8 cellular contexts compared by ENCODE assay signal in the genomic region with DNA sequence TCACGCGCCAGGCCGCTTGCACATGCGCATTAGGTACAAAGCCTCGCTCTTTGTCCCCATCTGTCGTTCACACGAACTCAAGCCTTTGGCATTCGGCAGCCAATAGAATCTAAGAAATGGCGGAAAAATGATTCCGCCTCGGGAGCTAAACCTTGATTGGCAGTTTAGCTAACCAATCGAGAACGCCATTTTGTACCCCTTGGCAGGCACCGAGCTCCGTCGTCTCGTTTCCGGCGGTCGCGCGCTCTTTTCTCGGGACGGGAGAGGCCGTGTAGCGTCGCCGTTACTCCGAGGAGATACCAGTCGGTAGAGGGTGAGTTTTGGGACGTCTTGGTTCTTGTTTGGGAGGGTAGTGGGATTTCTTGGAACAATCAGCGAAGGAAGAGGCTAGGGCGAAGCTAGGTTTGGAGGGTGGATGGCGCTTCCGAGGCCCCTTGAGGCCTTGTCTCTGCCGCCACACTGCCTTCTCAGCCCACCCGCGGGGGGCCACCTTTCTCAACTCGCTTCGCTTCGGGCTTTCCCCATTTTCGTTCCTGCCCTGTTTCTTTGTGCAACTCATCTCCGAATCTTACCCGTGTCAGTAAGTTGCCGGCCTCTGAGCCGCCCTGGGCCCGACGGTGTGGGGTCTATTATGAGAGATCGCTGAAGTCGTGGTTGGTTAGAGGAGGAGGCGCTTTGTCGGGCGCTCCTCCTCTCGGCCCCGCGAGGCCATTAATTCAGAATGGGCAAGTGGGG. TPM values are rescaled to one million over a fixed set of nuclear protein-coding genes. Genes with fewer than 3 reads are reported as not detected.
A peak's percentile ranks its signal among the peaks of the same experiment; 100 is the strongest.
DNase-seq lines count a peak whose midpoint lies in the region; ATAC-seq and TF ChIP-seq lines count a peak whose summit lies in the region.

A gene with protein sequence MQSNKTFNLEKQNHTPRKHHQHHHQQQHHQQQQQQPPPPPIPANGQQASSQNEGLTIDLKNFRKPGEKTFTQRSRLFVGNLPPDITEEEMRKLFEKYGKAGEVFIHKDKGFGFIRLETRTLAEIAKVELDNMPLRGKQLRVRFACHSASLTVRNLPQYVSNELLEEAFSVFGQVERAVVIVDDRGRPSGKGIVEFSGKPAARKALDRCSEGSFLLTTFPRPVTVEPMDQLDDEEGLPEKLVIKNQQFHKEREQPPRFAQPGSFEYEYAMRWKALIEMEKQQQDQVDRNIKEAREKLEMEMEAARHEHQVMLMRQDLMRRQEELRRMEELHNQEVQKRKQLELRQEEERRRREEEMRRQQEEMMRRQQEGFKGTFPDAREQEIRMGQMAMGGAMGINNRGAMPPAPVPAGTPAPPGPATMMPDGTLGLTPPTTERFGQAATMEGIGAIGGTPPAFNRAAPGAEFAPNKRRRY (plus strand): TSS at position 227 of the 735 bp plus-strand sequence. CDS start 7,003 bp downstream, outside the sequence.

- H3K9me3 Mint-ChIP-seq in T-helper 1 cell treated with Interleukin-12 subunit alpha and Interleukin-12 subunit beta and Interleukin-4 antibody, amounts not matched to agents 30 μg/mL and 1 μg/mL, for 36 hours = no peaks in the 10 kb centered on the region

- peaks cover 12% of the 10 kb centered on the region for H3K36me3 Mint-ChIP-seq in T-helper 1 cell treated with Interleukin-12 subunit alpha and Interleukin-12 subunit beta and Interleukin-4 antibody, amounts not matched to agents 30 μg/mL and 1 μg/mL, for 36 hours (ENCODE audit: low read depth)

- DNase-seq in GM13976 (ENCODE audit: low spot score) (peak; percentile 86), NCI-H1694 (lab: John Stamatoyannopoulos, UW) (peak; percentile 97), amniotic stem cell (lab: John Stamatoyannopoulos, UW) (peak; percentile 87), left cardiac atrium (peak; percentile 84), posterior vena cava (ENCODE audit: low spot score) (peak; percentile 91), upper lobe of right lung (peak; percentile 89)

- intact Hi-C loops in left cardiac atrium (cut with DNase I) (no loop called here), posterior vena cava (cut with DNase I) (no loop called here), upper lobe of right lung (cut with DNase I) (no loop called here)

- peaks cover 8% of the 10 kb centered on the region for H3K27me3 Mint-ChIP-seq in T-helper 1 cell treated with Interleukin-12 subunit alpha and Interleukin-12 subunit beta and Interleukin-4 antibody, amounts not matched to agents 30 μg/mL and 1 μg/mL, for 36 hours (ENCODE audit: low read depth)

- H3K27ac ChIP-seq in upper lobe of right lung = peak within 1 kb of the TSS; percentile 92

- peak within 1 kb of the TSS; percentile 68 for H3K4me3 ChIP-seq in upper lobe of right lung

- no peaks in the 10 kb centered on the region for H3K9me3 ChIP-seq in upper lobe of right lung

- H3K4me3 Mint-ChIP-seq in T-helper 1 cell treated with Interleukin-12 subunit alpha and Interleukin-12 subunit beta and Interleukin-4 antibody, amounts not matched to agents 30 μg/mL and 1 μg/mL, for 36 hours = peak within 1 kb of the TSS; percentile 99

- in situ Hi-C loops in GM13976 (cut with MboI; ENCODE audit: low sequenced_read_pairs, unreplicated experiment) = no loop called here

- ATAC-seq in HG02870 (IDR thresholded peaks at IDR 0.05; ENCODE audit: unreplicated experiment) = peak; percentile 81
- ATAC-seq in left cardiac atrium = peak; percentile 95
- peak; percentile 98 for ATAC-seq in upper lobe of right lung

- no peaks in the 10 kb centered on the region for H3K36me3 ChIP-seq in upper lobe of right lung

- H3K27ac Mint-ChIP-seq in T-helper 1 cell treated with Interleukin-12 subunit alpha and Interleukin-12 subunit beta and Interleukin-4 antibody, amounts not matched to agents 30 μg/mL and 1 μg/mL, for 36 hours = peak within 1 kb of the TSS; percentile 100

- H3K27me3 ChIP-seq in upper lobe of right lung = no peaks in the 10 kb centered on the region

- H3K4me1 Mint-ChIP-seq in T-helper 1 cell treated with Interleukin-12 subunit alpha and Interleukin-12 subunit beta and Interleukin-4 antibody, amounts not matched to agents 30 μg/mL and 1 μg/mL, for 36 hours (ENCODE audit: low read depth) = peaks cover 7% of the 10 kb centered on the region

- peaks cover 12% of the 10 kb centered on the region for H3K4me1 ChIP-seq in upper lobe of right lung

- TF ChIP-seq CTCF in GM13976 (IDR thresholded peaks at IDR 0.05; ENCODE audit: borderline replicate concordance, control extremely low read depth, extremely low read depth, insufficient read depth, missing control alignments) = no peak
- TF ChIP-seq CTCF in upper lobe of right lung (IDR thresholded peaks at IDR 0.05) = no peak

RNA-seq across cellular contexts. Expression of the gene that starts here (rescaled TPM):
- 100 to 1,000 TPM in 1 of 2 donors, 10 to 100 TPM in 1; 99.7 to 130 TPM for total RNA-seq in left cardiac atrium
- 100 to 1,000 TPM; 166 to 175 TPM for total RNA-seq in posterior vena cava
- total RNA-seq in upper lobe of right lung = 208 TPM

Comparison
In these comparisons a context has a peak if more than half of its experiments do, and no peak if none do; other contexts are left out.
1. Peak in every context shown above with its lines: DNase-seq, ATAC-seq, H3K4me3 ChIP-seq and H3K27ac ChIP-seq.